Comparison of ENCODE assay signal across 1 cellular context in genomic region chr5:54997081-54997480, GRCh38.
TF ChIP-seq lines count a peak whose summit lies in the region.

No MANE protein-coding gene starts in this region.

TF ChIP-seq in HepG2, 621 proteins besides CTCF, POLR2A, EP300 and RAD21:
- TF ChIP-seq GZF1 (CRISPR knock-in tag; IDR thresholded peaks at IDR 0.05), result no peak
